1 cellular context compared by ENCODE assay signal in the genomic region with DNA sequence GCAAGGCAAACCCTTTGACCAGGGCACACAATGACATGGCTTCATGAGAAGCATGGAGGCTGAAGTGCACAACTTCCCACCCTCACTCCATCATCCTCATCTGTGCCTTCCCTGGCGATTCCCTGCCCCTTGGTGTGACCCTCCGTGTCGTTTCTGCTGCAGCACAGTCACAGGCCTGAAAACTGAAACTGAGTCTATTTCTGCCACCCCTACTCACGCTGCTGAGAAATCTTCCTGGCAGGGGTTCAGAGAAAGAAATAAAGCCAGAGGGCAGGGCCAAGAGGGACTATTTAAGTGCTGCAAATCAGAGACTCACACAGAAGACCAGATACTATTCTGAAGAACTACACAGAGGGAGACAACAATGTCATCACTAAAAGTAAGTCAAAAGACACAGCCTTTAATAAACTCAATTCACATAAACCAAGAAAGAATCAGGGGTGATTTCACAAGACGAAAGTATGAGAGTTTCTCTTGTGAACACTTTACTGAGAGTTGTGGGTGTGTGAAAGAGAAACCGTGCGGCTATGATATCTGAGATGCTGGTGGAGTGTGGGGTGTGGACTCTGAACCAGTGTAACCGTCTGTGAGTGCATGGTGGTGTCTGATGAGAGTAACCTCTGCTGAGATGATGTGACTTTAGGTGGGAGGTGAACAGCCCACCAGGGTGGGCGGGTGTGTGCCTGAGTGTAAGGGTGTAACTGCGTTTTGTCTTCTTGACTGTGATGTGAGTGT.
TF ChIP-seq lines count a peak whose summit lies in the region.

No MANE protein-coding gene starts in this region.

TF ChIP-seq in SK-N-SH treated with all-trans-retinoic acid at 6 μM for 48 hours, 23 proteins besides CTCF, POLR2A, EP300 and RAD21 (continued from another document):
- TF ChIP-seq ZC3H10 (CRISPR knock-in tag; IDR thresholded peaks at IDR 0.05) (no peak), ZFP3 (CRISPR knock-in tag; IDR thresholded peaks at IDR 0.05) (no peak), GLIS3 (CRISPR knock-in tag; IDR thresholded peaks at IDR 0.05) (no peak), ZFP30 (CRISPR knock-in tag; IDR thresholded peaks at IDR 0.05) (no peak), ISL1 (CRISPR knock-in tag; IDR thresholded peaks at IDR 0.05) (no peak), OSR1 (CRISPR knock-in tag; IDR thresholded peaks at IDR 0.05) (no peak), ZNF565 (CRISPR knock-in tag; conservative IDR thresholded peaks at IDR 0.05; ENCODE audit: low read depth) (no peak), ARNTL (CRISPR knock-in tag; IDR thresholded peaks at IDR 0.05; ENCODE audit: borderline replicate concordance, low read depth) (no peak), PPARA (CRISPR knock-in tag; IDR thresholded peaks at IDR 0.05; ENCODE audit: borderline replicate concordance) (no peak), CSDC2 (CRISPR knock-in tag; IDR thresholded peaks at IDR 0.05) (no peak), BACH2 (CRISPR knock-in tag; IDR thresholded peaks at IDR 0.05; ENCODE audit: borderline replicate concordance) (no peak)
- TF ChIP-seq, protein P1, sequence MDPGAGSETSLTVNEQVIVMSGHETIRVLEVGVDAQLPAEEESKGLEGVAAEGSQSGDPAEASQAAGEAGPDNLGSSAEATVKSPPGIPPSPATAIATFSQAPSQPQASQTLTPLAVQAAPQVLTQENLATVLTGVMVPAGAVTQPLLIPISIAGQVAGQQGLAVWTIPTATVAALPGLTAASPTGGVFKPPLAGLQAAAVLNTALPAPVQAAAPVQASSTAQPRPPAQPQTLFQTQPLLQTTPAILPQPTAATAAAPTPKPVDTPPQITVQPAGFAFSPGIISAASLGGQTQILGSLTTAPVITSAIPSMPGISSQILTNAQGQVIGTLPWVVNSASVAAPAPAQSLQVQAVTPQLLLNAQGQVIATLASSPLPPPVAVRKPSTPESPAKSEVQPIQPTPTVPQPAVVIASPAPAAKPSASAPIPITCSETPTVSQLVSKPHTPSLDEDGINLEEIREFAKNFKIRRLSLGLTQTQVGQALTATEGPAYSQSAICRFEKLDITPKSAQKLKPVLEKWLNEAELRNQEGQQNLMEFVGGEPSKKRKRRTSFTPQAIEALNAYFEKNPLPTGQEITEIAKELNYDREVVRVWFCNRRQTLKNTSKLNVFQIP (CRISPR knock-in tag; IDR thresholded peaks at IDR 0.05; ENCODE audit: borderline replicate concordance, low read depth): no peak
- TF ChIP-seq, protein P2, sequence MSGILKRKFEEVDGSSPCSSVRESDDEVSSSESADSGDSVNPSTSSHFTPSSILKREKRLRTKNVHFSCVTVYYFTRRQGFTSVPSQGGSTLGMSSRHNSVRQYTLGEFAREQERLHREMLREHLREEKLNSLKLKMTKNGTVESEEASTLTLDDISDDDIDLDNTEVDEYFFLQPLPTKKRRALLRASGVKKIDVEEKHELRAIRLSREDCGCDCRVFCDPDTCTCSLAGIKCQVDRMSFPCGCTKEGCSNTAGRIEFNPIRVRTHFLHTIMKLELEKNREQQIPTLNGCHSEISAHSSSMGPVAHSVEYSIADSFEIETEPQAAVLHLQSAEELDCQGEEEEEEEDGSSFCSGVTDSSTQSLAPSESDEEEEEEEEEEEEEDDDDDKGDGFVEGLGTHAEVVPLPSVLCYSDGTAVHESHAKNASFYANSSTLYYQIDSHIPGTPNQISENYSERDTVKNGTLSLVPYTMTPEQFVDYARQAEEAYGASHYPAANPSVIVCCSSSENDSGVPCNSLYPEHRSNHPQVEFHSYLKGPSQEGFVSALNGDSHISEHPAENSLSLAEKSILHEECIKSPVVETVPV (CRISPR knock-in tag; IDR thresholded peaks at IDR 0.05): no peak
- TF ChIP-seq, protein P3, sequence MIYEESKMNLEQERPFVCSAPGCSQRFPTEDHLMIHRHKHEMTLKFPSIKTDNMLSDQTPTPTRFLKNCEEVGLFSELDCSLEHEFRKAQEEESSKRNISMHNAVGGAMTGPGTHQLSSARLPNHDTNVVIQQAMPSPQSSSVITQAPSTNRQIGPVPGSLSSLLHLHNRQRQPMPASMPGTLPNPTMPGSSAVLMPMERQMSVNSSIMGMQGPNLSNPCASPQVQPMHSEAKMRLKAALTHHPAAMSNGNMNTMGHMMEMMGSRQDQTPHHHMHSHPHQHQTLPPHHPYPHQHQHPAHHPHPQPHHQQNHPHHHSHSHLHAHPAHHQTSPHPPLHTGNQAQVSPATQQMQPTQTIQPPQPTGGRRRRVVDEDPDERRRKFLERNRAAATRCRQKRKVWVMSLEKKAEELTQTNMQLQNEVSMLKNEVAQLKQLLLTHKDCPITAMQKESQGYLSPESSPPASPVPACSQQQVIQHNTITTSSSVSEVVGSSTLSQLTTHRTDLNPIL (CRISPR knock-in tag; IDR thresholded peaks at IDR 0.05; ENCODE audit: low read depth): no peak
